22 cellular contexts compared by ENCODE assay signal in genomic region chr4:146112389-146112788, GRCh38.
A peak's percentile ranks its signal among the peaks of the same experiment; 100 is the strongest.
DNase-seq lines count a peak whose midpoint lies in the region; ATAC-seq, FAIRE-seq and TF ChIP-seq lines count a peak whose summit lies in the region.
"Had no signal": no experiment of that assay in that cellular context is flagged by ENCODE, and none has a peak within 500 bp of the region (broad histone marks: within the 10 kb centered on the region; RNA-seq: fewer than 3 reads in every experiment).

No MANE protein-coding gene starts in this region.

- TF ChIP-seq CTCF in DOHH2 (IDR thresholded peaks at IDR 0.05; ENCODE audit: low read depth, low read length, poor library complexity, severe bottlenecking): no peak

- CTCF ChIA-PET in activated CD4-positive, alpha-beta T cell treated with anti-CD3 and anti-CD28 coated beads, Interleukin-2, amount 10 ng/mL, durations not matched to agents 7 days and 5 days (lab: Charles Lee): interaction anchor here (0.6 kb wide), 2 partner anchors 141 to 377 kb away, joined by 3 to 4 read pairs; no protein-coding TSS in a partner anchor

- no peaks in the 10 kb centered on the region for H3K27me3 ChIP-seq in DOHH2 (ENCODE audit: control insufficient read depth, low read length)
- H3K27me3 ChIP-seq: SJSA1, upper lobe of right lung had no signal

- ATAC-seq in GM21786 (IDR thresholded peaks at IDR 0.05; ENCODE audit: unreplicated experiment) (peak; percentile 51), HG03432 (IDR thresholded peaks at IDR 0.05; ENCODE audit: unreplicated experiment) (peak; percentile 59), T-helper 17 cell (no peak)
- ATAC-seq: A549; K562; stimulated activated effector memory CD8-positive, alpha-beta T cell treated with anti-CD3 and anti-CD28 coated beads, Interleukin-12 subunit alpha, Interleukin-12 subunit beta, amount 100 ng/mL, for 72 hours had no signal

- H3K27ac ChIP-seq in DOHH2 (ENCODE audit: low read depth, low read length): no peak overlapping the region
- H3K27ac ChIP-seq: A549, epithelial cell of prostate, SJSA1, upper lobe of right lung had no signal

- no peak overlapping the region for H3K27ac Mint-ChIP-seq in T-helper 17 cell
- H3K27ac Mint-ChIP-seq in activated CD4-positive, alpha-beta T cell treated with anti-CD3 and anti-CD28 coated beads, Interleukin-2, amount 10 ng/mL, durations not matched to agents 7 days and 5 days: no peak overlapping the region
- H3K27ac Mint-ChIP-seq: activated CD4-positive, alpha-beta memory T cell treated with anti-CD3 and anti-CD28 coated beads for 36 hours; activated T-helper 1 cell treated with anti-CD3 and anti-CD28 coated beads, Interleukin-12 subunit alpha, Interleukin-12 subunit beta, Interleukin-2, Interleukin-4 antibody, amounts not matched to agents 30 ng/mL and 10 ng/mL and 1 ng/mL, durations not matched to agents 14 hours and 24 hours and 36 hours; CD8-positive, alpha-beta memory T cell; stimulated activated effector memory CD8-positive, alpha-beta T cell treated with anti-CD3 and anti-CD28 coated beads, Interleukin-12 subunit alpha, Interleukin-12 subunit beta, amount 100 ng/mL, for 72 hours had no signal

- POLR2A ChIA-PET in activated CD4-positive, alpha-beta T cell treated with anti-CD3 and anti-CD28 coated beads, Interleukin-2, amount 10 ng/mL, durations not matched to agents 7 days and 5 days (lab: Charles Lee): no interaction called here

- no peaks in the 10 kb centered on the region for H3K9me3 ChIP-seq in DOHH2 (ENCODE audit: control insufficient read depth, insufficient read depth, low read length)
- H3K9me3 ChIP-seq in T-helper 17 cell (ENCODE audit: control insufficient read depth, low read length, poor library complexity, severe bottlenecking): no peaks in the 10 kb centered on the region
- H3K9me3 ChIP-seq: A549, SJSA1, upper lobe of right lung had no signal

- DNase-seq in GM19239 (ENCODE audit: insufficient read length, low spot score) (no peak), T-helper 17 cell (no peak), epidermal melanocyte (ENCODE audit: insufficient read length, low spot score) (no peak), cardiac septum (ENCODE audit: low spot score) (no peak)
- DNase-seq in activated CD4-positive, alpha-beta T cell treated with anti-CD3 and anti-CD28 coated beads, Interleukin-2, amount 10 ng/mL, durations not matched to agents 7 days and 5 days: no peak
- DNase-seq: activated CD4-positive, alpha-beta memory T cell treated with anti-CD3 and anti-CD28 coated beads for 36 hours; CD8-positive, alpha-beta memory T cell; NCI-H1105; NCI-H226; occipital lobe; upper lobe of right lung had no signal

- H3K4me1 ChIP-seq in DOHH2 (ENCODE audit: control insufficient read depth, low read length): peaks cover 32% of the 10 kb centered on the region
- H3K4me1 ChIP-seq: A549, SJSA1, upper lobe of right lung had no signal

- peak; percentile 79 for FAIRE-seq in GM19239 (lab: Jason Lieb, UNC)
- FAIRE-seq: A549, K562, keratinocyte, TTC549 had no signal

- peaks cover 57% of the 10 kb centered on the region for H3K27me3 Mint-ChIP-seq in T-helper 17 cell
- peaks cover 6% of the 10 kb centered on the region for H3K27me3 Mint-ChIP-seq in activated CD4-positive, alpha-beta T cell treated with anti-CD3 and anti-CD28 coated beads, Interleukin-2, amount 10 ng/mL, durations not matched to agents 7 days and 5 days

- no peaks in the 10 kb centered on the region for H4K20me1 ChIP-seq in DOHH2 (ENCODE audit: control insufficient read depth, insufficient read depth, low read depth, low read length)

- H3K36me3 Mint-ChIP-seq in T-helper 17 cell (ENCODE audit: low read depth): peaks cover 4% of the 10 kb centered on the region
- no peaks in the 10 kb centered on the region for H3K36me3 Mint-ChIP-seq in activated CD4-positive, alpha-beta T cell treated with anti-CD3 and anti-CD28 coated beads, Interleukin-2, amount 10 ng/mL, durations not matched to agents 7 days and 5 days (ENCODE audit: low read depth)
- H3K36me3 Mint-ChIP-seq: activated CD4-positive, alpha-beta memory T cell treated with anti-CD3 and anti-CD28 coated beads for 36 hours; CD8-positive, alpha-beta memory T cell; stimulated activated effector memory CD8-positive, alpha-beta T cell treated with anti-CD3 and anti-CD28 coated beads, Interleukin-12 subunit alpha, Interleukin-12 subunit beta, amount 100 ng/mL, for 72 hours had no signal

- no peak overlapping the region for H3K4me3 ChIP-seq in DOHH2 (ENCODE audit: low read length)
- H3K4me3 ChIP-seq: A549, K562, SJSA1, upper lobe of right lung had no signal

- H3K9me3 Mint-ChIP-seq in activated CD4-positive, alpha-beta T cell treated with anti-CD3 and anti-CD28 coated beads, Interleukin-2, amount 10 ng/mL, durations not matched to agents 7 days and 5 days: no peaks in the 10 kb centered on the region
- H3K9me3 Mint-ChIP-seq: activated CD4-positive, alpha-beta memory T cell treated with anti-CD3 and anti-CD28 coated beads for 36 hours; activated T-helper 1 cell treated with anti-CD3 and anti-CD28 coated beads, Interleukin-12 subunit alpha, Interleukin-12 subunit beta, Interleukin-2, Interleukin-4 antibody, amounts not matched to agents 30 ng/mL and 10 ng/mL and 1 ng/mL, durations not matched to agents 14 hours and 24 hours and 36 hours; stimulated activated effector memory CD8-positive, alpha-beta T cell treated with anti-CD3 and anti-CD28 coated beads, Interleukin-12 subunit alpha, Interleukin-12 subunit beta, amount 100 ng/mL, for 72 hours had no signal

- H3K4me3 Mint-ChIP-seq in T-helper 17 cell: no peak overlapping the region
- H3K4me3 Mint-ChIP-seq in activated CD4-positive, alpha-beta T cell treated with anti-CD3 and anti-CD28 coated beads, Interleukin-2, amount 10 ng/mL, durations not matched to agents 7 days and 5 days: no peak overlapping the region
- H3K4me3 Mint-ChIP-seq: activated CD4-positive, alpha-beta memory T cell treated with anti-CD3 and anti-CD28 coated beads for 36 hours; activated T-helper 1 cell treated with anti-CD3 and anti-CD28 coated beads, Interleukin-12 subunit alpha, Interleukin-12 subunit beta, Interleukin-2, Interleukin-4 antibody, amounts not matched to agents 30 ng/mL and 10 ng/mL and 1 ng/mL, durations not matched to agents 14 hours and 24 hours and 36 hours; CD8-positive, alpha-beta memory T cell; stimulated activated effector memory CD8-positive, alpha-beta T cell treated with anti-CD3 and anti-CD28 coated beads, Interleukin-12 subunit alpha, Interleukin-12 subunit beta, amount 100 ng/mL, for 72 hours had no signal

- no peaks in the 10 kb centered on the region for H3K36me3 ChIP-seq in DOHH2 (ENCODE audit: control insufficient read depth, low read length)
- H3K36me3 ChIP-seq: SJSA1, upper lobe of right lung had no signal

- no peaks in the 10 kb centered on the region for H3K79me2 ChIP-seq in DOHH2 (ENCODE audit: control insufficient read depth, low read length)

- no peaks in the 10 kb centered on the region for H3F3A ChIP-seq in DOHH2 (ENCODE audit: control insufficient read depth, insufficient read depth)

- no peaks in the 10 kb centered on the region for H3K9me2 ChIP-seq in DOHH2 (replicated peaks; ENCODE audit: control insufficient read depth, low read length)

- intact Hi-C loops in cardiac septum (cut with DNase I): no loop called here

- H3K4me2 ChIP-seq in DOHH2 (ENCODE audit: low read length): peak overlapping the region; percentile 35
- H3K4me2 ChIP-seq: A549 had no signal

- no peaks in the 10 kb centered on the region for H3K4me1 Mint-ChIP-seq in T-helper 17 cell
- no peaks in the 10 kb centered on the region for H3K4me1 Mint-ChIP-seq in activated CD4-positive, alpha-beta T cell treated with anti-CD3 and anti-CD28 coated beads, Interleukin-2, amount 10 ng/mL, durations not matched to agents 7 days and 5 days
- H3K4me1 Mint-ChIP-seq: CD8-positive, alpha-beta memory T cell; stimulated activated effector memory CD8-positive, alpha-beta T cell treated with anti-CD3 and anti-CD28 coated beads, Interleukin-12 subunit alpha, Interleukin-12 subunit beta, amount 100 ng/mL, for 72 hours had no signal
